In genomic region chr2:217929757-217930707, GRCh38 we compare ENCODE assay signal across 11 cellular contexts.
DNase-seq lines count a peak whose midpoint lies in the region; ATAC-seq, FAIRE-seq and TF ChIP-seq lines count a peak whose summit lies in the region.
"Had no signal": no experiment of that assay in that cellular context is flagged by ENCODE, and none has a peak within 500 bp of the region (broad histone marks: within the 10 kb centered on the region; RNA-seq: fewer than 3 reads in every experiment).

No MANE protein-coding gene starts in this region.

- intact Hi-C loops in heart right ventricle (cut with DNase I) (loop anchor here in 1 of 10 donors (10.0 kb wide), 1 partner anchor 45 kb away; no protein-coding TSS in a partner anchor), pancreas (cut with DNase I) (no loop called here)

- H3K27me3 ChIP-seq in adipocyte (replicated peaks; ENCODE audit: control insufficient read depth, insufficient read depth, low read length) (no peaks in the 10 kb centered on the region), heart right ventricle (no peaks in the 10 kb centered on the region), pancreas (no peaks in the 10 kb centered on the region)

- FAIRE-seq in pancreas (lab: Jason Lieb, UNC), result no peak
- FAIRE-seq: TTC549 had no signal

- no peak overlapping the region for H3K4me3 ChIP-seq in AG04449 (ENCODE audit: low read depth, low read length)
- H3K4me3 ChIP-seq in adipocyte (ENCODE audit: low read length), result peak overlapping the region; percentile 28
- H3K4me3 ChIP-seq in heart right ventricle, result peak overlapping the region in 5 of 10 donors; percentile 0 to 18 (median 3)
- H3K4me3 ChIP-seq in pancreas, result no peak overlapping the region

- peak overlapping the region; percentile 73 for H3K9ac ChIP-seq in adipocyte (ENCODE audit: low read length)

- H3K9me3 ChIP-seq in adipocyte (ENCODE audit: control insufficient read depth, low read length) (no peaks in the 10 kb centered on the region), heart right ventricle (no peaks in the 10 kb centered on the region), pancreas (no peaks in the 10 kb centered on the region)

- H3K36me3 ChIP-seq in adipocyte (ENCODE audit: control insufficient read depth, insufficient read depth, low read length, severe bottlenecking) (peaks cover 22% of the 10 kb centered on the region), heart right ventricle (peaks cover 0 to 30% (median 5%) of the 10 kb centered on the region in 9 donors), pancreas (peaks cover 0 to 5% (median 0%) of the 10 kb centered on the region in 3 donors)

- ATAC-seq in heart right ventricle, result peak; percentile 2 to 54 (median 23)
- peak; percentile 42 to 68 (median 50) for ATAC-seq in pancreas
- no peak for ATAC-seq in HG03439 (IDR thresholded peaks at IDR 0.05; ENCODE audit: unreplicated experiment)
- no peak for ATAC-seq in GM18511 (IDR thresholded peaks at IDR 0.05; ENCODE audit: unreplicated experiment)

- WGBS in heart right ventricle, 2 donors, result 55 to 60% methylated on average over 14 of the region's 14 CpGs
- WGBS in pancreas, 2 donors, result 67 to 70% methylated on average over 14 of the region's 14 CpGs

- DNase-seq in AG04449 (ENCODE audit: low read depth, low spot score), result peak; percentile 77
- peak; percentile 56 for DNase-seq in adipocyte (ENCODE audit: low read depth)
- DNase-seq in heart right ventricle, result no peak
- DNase-seq in pancreas, result peak in 2 of 6 donors; percentile 47 to 63
- no peak for DNase-seq in HuH-7 (ENCODE audit: low spot score)
- DNase-seq in hypothalamus (lab: John Stamatoyannopoulos, UW), result no peak
- DNase-seq: activated effector memory CD4-positive, alpha-beta T cell treated with anti-CD3 and anti-CD28 coated beads, Interleukin-2, amount 50 U/mL, for 16 hours; glutamatergic neuron had no signal

- H3K4me1 ChIP-seq in adipocyte (ENCODE audit: control insufficient read depth, insufficient read depth, low read length) (peaks cover 67% of the 10 kb centered on the region), heart right ventricle (peaks cover 84 to 100% (median 98%) of the 10 kb centered on the region in 9 donors), pancreas (peaks cover 34 to 61% (median 34%) of the 10 kb centered on the region in 3 donors)

- CTCF ChIA-PET in AG04449 (lab: Yijun Ruan, JAX), result interaction anchor here (0.8 to 4.1 kb wide), 9 partner anchors 8 to 139 kb away, joined by 3 to 20 read pairs (median 4); partner anchors contain the start of gene RUFY4

- TF ChIP-seq CTCF in AG04449 (IDR thresholded peaks at IDR 0.05; ENCODE audit: insufficient read depth, low read length, missing control alignments) (no peak), heart right ventricle (IDR thresholded peaks at IDR 0.05) (no peak), pancreas (IDR thresholded peaks at IDR 0.05) (no peak)

- POLR2A ChIA-PET in AG04449 (lab: Yijun Ruan, JAX), result interaction anchor here (0.6 to 2.3 kb wide), 7 partner anchors 9 to 500 kb away, joined by 3 to 12 read pairs (median 3); partner anchors contain the start of gene TNS1

- H3K27ac ChIP-seq in heart right ventricle (peak overlapping the region; percentile 89 to 99 (median 96)), pancreas (peak overlapping the region; percentile 17 to 83 (median 54))

Comparison
In these comparisons a context has a peak if more than half of its experiments do, and no peak if none do; other contexts are left out.
1. DNase-seq: peak in AG04449 (single experiment) and adipocyte (single experiment); none in heart right ventricle (0 of 2), HuH-7 (single experiment) and hypothalamus (0 of 51).
2. ATAC-seq: peak in heart right ventricle (8 of 8) and pancreas (4 of 4); none in HG03439 (single experiment) and GM18511 (single experiment).